In genomic region chr13:31956944-31957644, GRCh38 we compare ENCODE assay signal across 21 cellular contexts.
A peak's percentile ranks its signal among the peaks of the same experiment; 100 is the strongest.
DNase-seq lines count a peak whose midpoint lies in the region; ATAC-seq and TF ChIP-seq lines count a peak whose summit lies in the region.
"Had no signal": no experiment of that assay in that cellular context is flagged by ENCODE, and none has a peak within 500 bp of the region (broad histone marks: within the 10 kb centered on the region; RNA-seq: fewer than 3 reads in every experiment).

No MANE protein-coding gene starts in this region.

- no peaks in the 10 kb centered on the region for H3K4me1 ChIP-seq in mammary epithelial cell (ENCODE audit: insufficient read depth, low read length)
- peaks cover 0 to 28% (median 3%) of the 10 kb centered on the region in 4 donors for H3K4me1 ChIP-seq in stomach
- no peaks in the 10 kb centered on the region for H3K4me1 ChIP-seq in BE2C
- H3K4me1 ChIP-seq: Peyer's patch, SJCRH30 had no signal

- H3K27ac ChIP-seq in mammary epithelial cell (ENCODE audit: insufficient read depth, low read depth, low read length) (no peak overlapping the region), stomach (peak overlapping the region in 4 of 5 donors; percentile 1 to 64 (median 43))
- H3K27ac ChIP-seq: Peyer's patch, SJCRH30 had no signal

- no peak for TF ChIP-seq EP300 in stomach (IDR thresholded peaks at IDR 0.05)

- intact Hi-C loops in MCF 10A (cut with micrococcal nuclease) (no loop called here), mammary epithelial cell (cut with micrococcal nuclease) (no loop called here), stomach (cut with DNase I; ENCODE audit: low total_unique reads) (no loop called here)

- H3K27me3 ChIP-seq in mammary epithelial cell (ENCODE audit: insufficient read depth, low read length) (no peaks in the 10 kb centered on the region), stomach (no peaks in the 10 kb centered on the region), BE2C (no peaks in the 10 kb centered on the region)
- H3K27me3 ChIP-seq: Peyer's patch, SJCRH30 had no signal

- no peaks in the 10 kb centered on the region for H3K4me1 Mint-ChIP-seq in MCF 10A (ENCODE audit: insufficient read depth, unreplicated experiment)
- H3K4me1 Mint-ChIP-seq in chondrocyte (ENCODE audit: low read depth), result peaks cover 25% of the 10 kb centered on the region
- peaks cover 8% of the 10 kb centered on the region for H3K4me1 Mint-ChIP-seq in activated T-helper 17 cell treated with anti-CD3 and anti-CD28 coated beads, Interleukin-2, amount 50 U/mL, for 72 hours
- H3K4me1 Mint-ChIP-seq: CD4-positive, CD25-positive, alpha-beta regulatory T cell had no signal

- H3K4me3 ChIP-seq in mammary epithelial cell (replicated peaks in 1 of 3; ENCODE audit: insufficient read depth in 1 of 3, low read depth in 2 of 3, low read length in 3 of 3) (no peak overlapping the region), fibroblast of the aortic adventitia (ENCODE audit: low read depth, low read length) (no peak overlapping the region), stomach (no peak overlapping the region), BE2C (ENCODE audit: low read depth, low read length) (no peak overlapping the region)
- H3K4me3 ChIP-seq: GM12878, Peyer's patch, SJCRH30 had no signal

- CTCF ChIA-PET in MCF 10A (lab: Yijun Ruan, JAX) (interaction anchor here (1.0 to 1.3 kb wide), 2 partner anchors 10 to 47 kb away, joined by 3 to 4 read pairs; no protein-coding TSS in a partner anchor), mammary epithelial cell (lab: Charles Lee; ENCODE audit: low non-redundant PET) (interaction anchor here (0.6 kb wide), 1 partner anchor 17 kb away, joined by 13 read pairs; no protein-coding TSS in a partner anchor)

- dilution Hi-C loops in mammary epithelial cell (cut with HindIII; ENCODE audit: low sequenced_read_pairs), result no loop called here

- H3K4me3 Mint-ChIP-seq in MCF 10A (ENCODE audit: unreplicated experiment) (no peak overlapping the region), chondrocyte (ENCODE audit: unreplicated experiment) (no peak overlapping the region)
- H3K4me3 Mint-ChIP-seq in activated T-helper 17 cell treated with anti-CD3 and anti-CD28 coated beads, Interleukin-2, amount 50 U/mL, for 72 hours, result no peak overlapping the region
- H3K4me3 Mint-ChIP-seq: CD4-positive, CD25-positive, alpha-beta regulatory T cell had no signal

- TF ChIP-seq CTCF in MCF 10A (IDR thresholded peaks at IDR 0.05; ENCODE audit: unreplicated experiment) (no peak), mammary epithelial cell (conservative IDR thresholded peaks at IDR 0.05 in 1 of 2, IDR thresholded peaks at IDR 0.05 in 1 of 2; ENCODE audit: extremely low read depth in 1 of 2, insufficient read depth in 1 of 2, low read depth in 1 of 2, low read length in 2 of 2) (no peak), chondrocyte (IDR thresholded peaks at IDR 0.05) (no peak), fibroblast of the aortic adventitia (IDR thresholded peaks at IDR 0.05; ENCODE audit: insufficient read depth, low read length) (no peak), stomach (IDR thresholded peaks at IDR 0.05) (no peak), BE2C (IDR thresholded peaks at IDR 0.05; ENCODE audit: low read depth, low read length) (no peak)

- in situ Hi-C loops in mammary epithelial cell (cut with MboI; ENCODE audit: low sequenced_read_pairs in 2 of 2), result no loop called here

- TF ChIP-seq POLR2A in stomach (IDR thresholded peaks at IDR 0.05), result no peak

- H4K20me1 ChIP-seq in mammary epithelial cell (ENCODE audit: insufficient read depth, low read length), result no peaks in the 10 kb centered on the region

- DNase-seq in MCF 10A (ENCODE audit: unreplicated experiment) (no peak), mammary epithelial cell (no peak), chondrocyte (ENCODE audit: low spot score) (no peak), fibroblast of the aortic adventitia (ENCODE audit: low read depth) (peak; percentile 16), stomach (no peak), islet precursor cell (no peak), BE2C (no peak)
- DNase-seq: 8988T; CD4-positive, CD25-positive, alpha-beta regulatory T cell; H7; KG1; NCI-H1105; NCI-H146; NCI-H2029 treated with DMSO at 0.1 percent for 48 hours; NCI-H226; NCI-H524; NCI-H82; Peyer's patch; SJCRH30 had no signal

- H3K27ac Mint-ChIP-seq in MCF 10A (ENCODE audit: low read depth, unreplicated experiment) (peak overlapping the region; percentile 69), chondrocyte (ENCODE audit: unreplicated experiment) (peak overlapping the region; percentile 28)
- H3K27ac Mint-ChIP-seq in activated T-helper 17 cell treated with anti-CD3 and anti-CD28 coated beads, Interleukin-2, amount 50 U/mL, for 72 hours, result no peak overlapping the region
- H3K27ac Mint-ChIP-seq: CD4-positive, CD25-positive, alpha-beta regulatory T cell had no signal

- no peak overlapping the region for H3K9ac ChIP-seq in mammary epithelial cell (ENCODE audit: insufficient read depth, low read length)

- POLR2A ChIA-PET in MCF 10A (lab: Yijun Ruan, JAX), result interaction anchor here (1.1 to 1.2 kb wide), 2 partner anchors 9 to 11 kb away, joined by 3 to 4 read pairs; no protein-coding TSS in a partner anchor

- no peak overlapping the region for H2AFZ ChIP-seq in mammary epithelial cell (ENCODE audit: low read depth, low read length)

- H3K27me3 Mint-ChIP-seq in MCF 10A (ENCODE audit: insufficient read depth, unreplicated experiment) (no peaks in the 10 kb centered on the region), chondrocyte (ENCODE audit: low read depth) (no peaks in the 10 kb centered on the region)
- no peaks in the 10 kb centered on the region for H3K27me3 Mint-ChIP-seq in activated T-helper 17 cell treated with anti-CD3 and anti-CD28 coated beads, Interleukin-2, amount 50 U/mL, for 72 hours
- H3K27me3 Mint-ChIP-seq: CD4-positive, CD25-positive, alpha-beta regulatory T cell had no signal

- no peaks in the 10 kb centered on the region for H3K79me2 ChIP-seq in mammary epithelial cell (ENCODE audit: insufficient read depth, low read length)

- H3K36me3 ChIP-seq in mammary epithelial cell (ENCODE audit: insufficient read depth, low read length) (no peaks in the 10 kb centered on the region), stomach (peaks cover 0 to 9% (median 6%) of the 10 kb centered on the region in 4 donors), BE2C (peaks cover 8% of the 10 kb centered on the region; the same call in 1 of the 2 replicates)
- H3K36me3 ChIP-seq: Peyer's patch, SJCRH30 had no signal

- H3K36me3 Mint-ChIP-seq in MCF 10A (ENCODE audit: insufficient read depth, unreplicated experiment), result no peaks in the 10 kb centered on the region
- peaks cover 8% of the 10 kb centered on the region for H3K36me3 Mint-ChIP-seq in chondrocyte (ENCODE audit: low read depth)
- H3K36me3 Mint-ChIP-seq in activated T-helper 17 cell treated with anti-CD3 and anti-CD28 coated beads, Interleukin-2, amount 50 U/mL, for 72 hours (ENCODE audit: low read depth), result peaks cover 13% of the 10 kb centered on the region
- H3K36me3 Mint-ChIP-seq: CD4-positive, CD25-positive, alpha-beta regulatory T cell had no signal

- BruUV-seq in MCF 10A (replicated peaks; lab: Mats Ljungman, UMichigan) (no TSS peak), mammary epithelial cell (replicated peaks; lab: Mats Ljungman, UMichigan) (no TSS peak)

- peaks cover 10% of the 10 kb centered on the region for H3K9me3 Mint-ChIP-seq in MCF 10A (ENCODE audit: unreplicated experiment)
- H3K9me3 Mint-ChIP-seq in chondrocyte (ENCODE audit: low read depth), result peaks cover 15% of the 10 kb centered on the region
- no peaks in the 10 kb centered on the region for H3K9me3 Mint-ChIP-seq in activated T-helper 17 cell treated with anti-CD3 and anti-CD28 coated beads, Interleukin-2, amount 50 U/mL, for 72 hours

- WGBS in mammary epithelial cell (ENCODE audit: low coverage, missing lambda C conversion rate), result 97% methylated on average over 2 of the region's 2 CpGs
- WGBS in stomach, 5 donors, result 36 to 53% (median 44%) methylated on average over 2 of the region's 2 CpGs

- no peak overlapping the region for H3K4me2 ChIP-seq in mammary epithelial cell (ENCODE audit: insufficient read depth, low read depth, low read length)

- peaks cover 2% of the 10 kb centered on the region for H3K9me3 ChIP-seq in mammary epithelial cell (replicated peaks; ENCODE audit: insufficient read depth, low read length)
- H3K9me3 ChIP-seq in stomach, result no peaks in the 10 kb centered on the region
- no peaks in the 10 kb centered on the region for H3K9me3 ChIP-seq in BE2C
- H3K9me3 ChIP-seq: Peyer's patch, SJCRH30 had no signal

- no peak for ATAC-seq in activated T-helper 17 cell treated with anti-CD3 and anti-CD28 coated beads, Interleukin-2, amount 50 U/mL, for 72 hours (replicated peaks)
- ATAC-seq: GM12878 had no signal
